ENCODE assay signal across 13 cellular contexts in the genomic region with DNA sequence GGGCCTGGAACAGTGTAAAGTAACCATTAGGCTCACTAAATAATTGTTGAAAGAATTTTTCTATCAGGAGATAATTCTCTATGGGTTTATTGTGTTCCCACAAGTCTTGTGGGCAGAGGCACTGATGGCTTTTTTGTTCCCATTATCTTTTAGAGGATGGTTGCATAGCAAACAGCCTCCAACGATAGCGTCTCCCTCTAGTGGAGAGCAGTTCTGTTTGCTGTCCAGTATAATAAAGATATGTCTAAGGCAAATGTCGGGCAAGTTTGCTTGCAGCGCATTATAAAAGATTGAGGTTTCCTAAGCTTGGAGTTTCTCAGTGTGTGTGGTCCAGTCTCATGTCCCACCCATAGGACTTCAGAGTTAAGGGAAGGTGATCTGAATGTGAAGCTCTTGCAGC. TPM values are rescaled to one million over a fixed set of nuclear protein-coding genes. Genes with fewer than 3 reads are reported as not detected.
DNase-seq lines count a peak whose midpoint lies in the region; ATAC-seq and TF ChIP-seq lines count a peak whose summit lies in the region.
"Had no signal": no experiment of that assay in that cellular context is flagged by ENCODE, and none has a peak within 500 bp of the region (broad histone marks: within the 10 kb centered on the region; RNA-seq: fewer than 3 reads in every experiment).

No MANE protein-coding gene starts in this region.

- no peak for ATAC-seq in GM23338
- ATAC-seq in HG02938 (IDR thresholded peaks at IDR 0.05; ENCODE audit: unreplicated experiment), result no peak

- H3K36me3 ChIP-seq in GM23338 (ENCODE audit: insufficient read depth) (no peaks in the 10 kb centered on the region), OCI-LY1 (ENCODE audit: insufficient read depth, low read length) (no peaks in the 10 kb centered on the region)
- no peaks in the 10 kb centered on the region for H3K36me3 ChIP-seq in CD8-positive, alpha-beta memory T cell (ENCODE audit: insufficient read depth, low read length)

- no peaks in the 10 kb centered on the region; the same call in 2 of the 3 replicates for H3K9me3 Mint-ChIP-seq in GM23338
- H3K9me3 Mint-ChIP-seq in CD8-positive, alpha-beta memory T cell, result no peaks in the 10 kb centered on the region
- H3K9me3 Mint-ChIP-seq: stimulated activated naive CD8-positive, alpha-beta T cell treated with anti-CD3 and anti-CD28 coated beads, Interleukin-15, Interleukin-2, amounts not matched to agents 100 ng/mL and 50 ng/mL, for 24 hours had no signal

- no peak overlapping the region for H3K27ac Mint-ChIP-seq in GM23338
- no peak overlapping the region for H3K27ac Mint-ChIP-seq in CD8-positive, alpha-beta memory T cell
- H3K27ac Mint-ChIP-seq: stimulated activated naive CD8-positive, alpha-beta T cell treated with anti-CD3 and anti-CD28 coated beads, Interleukin-15, Interleukin-2, amounts not matched to agents 100 ng/mL and 50 ng/mL, for 24 hours had no signal

- H3K4me1 Mint-ChIP-seq in GM23338, result peaks cover 9% of the 10 kb centered on the region; the same call in 2 of the 3 replicates
- H3K4me1 Mint-ChIP-seq in CD8-positive, alpha-beta memory T cell, result peaks cover 0 to 3% (median 3%) of the 10 kb centered on the region in 3 donors

- no peaks in the 10 kb centered on the region for H3K79me2 ChIP-seq in GM23338 (replicated peaks; ENCODE audit: insufficient read depth)
- H3K79me2 ChIP-seq in OCI-LY1 (ENCODE audit: insufficient read depth, low read length), result no peaks in the 10 kb centered on the region

- H3K9me3 ChIP-seq in OCI-LY1 (ENCODE audit: low read length), result no peaks in the 10 kb centered on the region
- no peaks in the 10 kb centered on the region for H3K9me3 ChIP-seq in CD8-positive, alpha-beta memory T cell (ENCODE audit: low read length)

- H3F3A ChIP-seq in GM23338 (replicated peaks; ENCODE audit: low read depth) (no peaks in the 10 kb centered on the region), OCI-LY1 (ENCODE audit: insufficient read depth, low read length) (no peaks in the 10 kb centered on the region)

- H2AFZ ChIP-seq in GM23338, result no peak overlapping the region
- H2AFZ ChIP-seq in OCI-LY1 (ENCODE audit: low read length), result no peak overlapping the region

- H3K36me3 Mint-ChIP-seq in GM23338 (ENCODE audit: low read depth), result no peaks in the 10 kb centered on the region; the same call in 2 of the 3 replicates
- H3K36me3 Mint-ChIP-seq in CD8-positive, alpha-beta memory T cell, result no peaks in the 10 kb centered on the region

- peaks cover 38% of the 10 kb centered on the region for H3K27me3 Mint-ChIP-seq in GM23338 (ENCODE audit: insufficient read depth, low read depth, poor library complexity)
- H3K27me3 Mint-ChIP-seq in CD8-positive, alpha-beta memory T cell, result peaks cover 20 to 27% of the 10 kb centered on the region in 2 donors

- no peak overlapping the region for H3K4me3 Mint-ChIP-seq in GM23338
- no peak overlapping the region for H3K4me3 Mint-ChIP-seq in CD8-positive, alpha-beta memory T cell
- H3K4me3 Mint-ChIP-seq: stimulated activated naive CD8-positive, alpha-beta T cell treated with anti-CD3 and anti-CD28 coated beads, Interleukin-15, Interleukin-2, amounts not matched to agents 100 ng/mL and 50 ng/mL, for 24 hours had no signal

- H3K27ac ChIP-seq in GM23338 (ENCODE audit: low read depth) (no peak overlapping the region), OCI-LY1 (ENCODE audit: low read depth, low read length, poor library complexity, severe bottlenecking) (no peak overlapping the region)
- no peak overlapping the region for H3K27ac ChIP-seq in CD8-positive, alpha-beta memory T cell (ENCODE audit: low read depth, low read length)

- no peaks in the 10 kb centered on the region for H3K9me2 ChIP-seq in GM23338 (ENCODE audit: insufficient read depth)
- no peaks in the 10 kb centered on the region for H3K9me2 ChIP-seq in OCI-LY1 (ENCODE audit: low read depth, low read length)

- CTCF ChIA-PET in CD8-positive, alpha-beta memory T cell (lab: Charles Lee), result no interaction called here

- H4K20me1 ChIP-seq in GM23338 (replicated peaks; ENCODE audit: insufficient read depth), result peaks cover 13% of the 10 kb centered on the region; the same call in 1 of the 2 replicates
- H4K20me1 ChIP-seq in OCI-LY1 (ENCODE audit: insufficient read depth, low read length), result no peaks in the 10 kb centered on the region

- H3K4me1 ChIP-seq in GM23338 (ENCODE audit: insufficient read depth) (peaks cover 8% of the 10 kb centered on the region; the same call in 1 of the 2 replicates), OCI-LY1 (ENCODE audit: insufficient read depth, low read length, severe bottlenecking) (no peaks in the 10 kb centered on the region)
- H3K4me1 ChIP-seq in CD8-positive, alpha-beta memory T cell (ENCODE audit: insufficient read depth, low read length), result no peaks in the 10 kb centered on the region

- H3K4me3 ChIP-seq in GM23338 (no peak overlapping the region), OCI-LY1 (ENCODE audit: low read depth, low read length, poor library complexity, severe bottlenecking) (no peak overlapping the region), fibroblast of mammary gland (ENCODE audit: control insufficient read depth, low read depth, low read length) (no peak overlapping the region)
- no peak overlapping the region for H3K4me3 ChIP-seq in CD8-positive, alpha-beta memory T cell (ENCODE audit: low read length)

- H3K27me3 ChIP-seq in GM23338 (ENCODE audit: insufficient read depth), result peaks cover 97% of the 10 kb centered on the region
- no peaks in the 10 kb centered on the region for H3K27me3 ChIP-seq in OCI-LY1 (ENCODE audit: insufficient read depth, low read length)
- H3K27me3 ChIP-seq in CD8-positive, alpha-beta memory T cell (ENCODE audit: insufficient read depth, low read length, poor library complexity, severe bottlenecking), result peaks cover 28% of the 10 kb centered on the region

- no peak overlapping the region for H3K9ac ChIP-seq in OCI-LY1 (ENCODE audit: low read length)

- DNase-seq in COLO668 (lab: John Stamatoyannopoulos, UW; ENCODE audit: unreplicated experiment) (peak; percentile 42), GM23338 (ENCODE audit: low spot score) (peak; percentile 56), fibroblast of mammary gland (ENCODE audit: low read depth) (peak; percentile 10), NCI-H774 (lab: John Stamatoyannopoulos, UW) (no peak), anterior cingulate cortex (lab: John Stamatoyannopoulos, UW) (no peak)
- DNase-seq in CD8-positive, alpha-beta memory T cell, result no peak
- DNase-seq: activated naive CD4-positive, alpha-beta T cell; stimulated activated CD4-positive, alpha-beta T cell treated with anti-CD3 and anti-CD28 coated beads, Interleukin-12 subunit alpha, Interleukin-12 subunit beta, amount 100 ng/mL, for 4 hours had no signal

- POLR2A ChIA-PET in CD8-positive, alpha-beta memory T cell (lab: Charles Lee), result no interaction called here

- no peak overlapping the region for H3K4me2 ChIP-seq in GM23338
- no peak overlapping the region for H3K4me2 ChIP-seq in OCI-LY1 (ENCODE audit: low read length)

- peak; percentile 65 to 72 for TF ChIP-seq CTCF in GM23338 (conservative IDR thresholded peaks at IDR 0.05; ENCODE audit: low read depth in 2 of 2)
- peak; percentile 53; the same call in 1 of the 2 replicates for TF ChIP-seq CTCF in OCI-LY1 (IDR thresholded peaks at IDR 0.05; ENCODE audit: low read length)
- TF ChIP-seq CTCF in fibroblast of mammary gland (conservative IDR thresholded peaks at IDR 0.05; ENCODE audit: control insufficient read depth, insufficient read depth, low read depth, low read length), result peak; percentile 37

TF ChIP-seq in GM23338, 12 proteins besides CTCF, POLR2A, EP300 and RAD21:
- TF ChIP-seq POLR2AphosphoS5 (IDR thresholded peaks at IDR 0.05; ENCODE audit: low read depth), result no peak
- TF ChIP-seq, protein P1, sequence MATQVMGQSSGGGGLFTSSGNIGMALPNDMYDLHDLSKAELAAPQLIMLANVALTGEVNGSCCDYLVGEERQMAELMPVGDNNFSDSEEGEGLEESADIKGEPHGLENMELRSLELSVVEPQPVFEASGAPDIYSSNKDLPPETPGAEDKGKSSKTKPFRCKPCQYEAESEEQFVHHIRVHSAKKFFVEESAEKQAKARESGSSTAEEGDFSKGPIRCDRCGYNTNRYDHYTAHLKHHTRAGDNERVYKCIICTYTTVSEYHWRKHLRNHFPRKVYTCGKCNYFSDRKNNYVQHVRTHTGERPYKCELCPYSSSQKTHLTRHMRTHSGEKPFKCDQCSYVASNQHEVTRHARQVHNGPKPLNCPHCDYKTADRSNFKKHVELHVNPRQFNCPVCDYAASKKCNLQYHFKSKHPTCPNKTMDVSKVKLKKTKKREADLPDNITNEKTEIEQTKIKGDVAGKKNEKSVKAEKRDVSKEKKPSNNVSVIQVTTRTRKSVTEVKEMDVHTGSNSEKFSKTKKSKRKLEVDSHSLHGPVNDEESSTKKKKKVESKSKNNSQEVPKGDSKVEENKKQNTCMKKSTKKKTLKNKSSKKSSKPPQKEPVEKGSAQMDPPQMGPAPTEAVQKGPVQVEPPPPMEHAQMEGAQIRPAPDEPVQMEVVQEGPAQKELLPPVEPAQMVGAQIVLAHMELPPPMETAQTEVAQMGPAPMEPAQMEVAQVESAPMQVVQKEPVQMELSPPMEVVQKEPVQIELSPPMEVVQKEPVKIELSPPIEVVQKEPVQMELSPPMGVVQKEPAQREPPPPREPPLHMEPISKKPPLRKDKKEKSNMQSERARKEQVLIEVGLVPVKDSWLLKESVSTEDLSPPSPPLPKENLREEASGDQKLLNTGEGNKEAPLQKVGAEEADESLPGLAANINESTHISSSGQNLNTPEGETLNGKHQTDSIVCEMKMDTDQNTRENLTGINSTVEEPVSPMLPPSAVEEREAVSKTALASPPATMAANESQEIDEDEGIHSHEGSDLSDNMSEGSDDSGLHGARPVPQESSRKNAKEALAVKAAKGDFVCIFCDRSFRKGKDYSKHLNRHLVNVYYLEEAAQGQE (IDR thresholded peaks at IDR 0.05; ENCODE audit: unreplicated experiment), result no peak

RNA-seq across cellular contexts. Expression of a gene that starts 1.3 kb away (rescaled TPM):
- 0.17 and 0.27 TPM in 2 replicates for total RNA-seq in GM23338 (2014; rRNA removed; shearing (Covaris generic))
- 0.03 and 0.16 TPM in 2 replicates for polyA plus RNA-seq in GM23338 (2016; fragmentation: Nextera tagmentation; extraction: Ambion mirVana)
- total RNA-seq in CD8-positive, alpha-beta memory T cell, result under 1 TPM; 0.07 TPM
- polyA plus RNA-seq in CD8-positive, alpha-beta memory T cell, result not detected
- total RNA-seq: endothelial cell of umbilical vein, NCI-H460 had no signal

RNA-seq across cellular contexts. Expression of a gene that starts 36.7 kb away (rescaled TPM):
- not detected in 2 replicates for total RNA-seq in GM23338 (2014; rRNA removed; shearing (Covaris generic))
- not detected in 2 replicates for polyA plus RNA-seq in GM23338 (2016; fragmentation: Nextera tagmentation; extraction: Ambion mirVana)
- total RNA-seq in CD8-positive, alpha-beta memory T cell, result not detected
- polyA plus RNA-seq in CD8-positive, alpha-beta memory T cell, result not detected
- total RNA-seq: endothelial cell of umbilical vein, NCI-H460 had no signal
- polyA plus RNA-seq: endothelial cell of umbilical vein had no signal

Comparison
In these comparisons a context has a peak if more than half of its experiments do, and no peak if none do; other contexts are left out.
1. DNase-seq: peak in COLO668 (single experiment), GM23338 (single experiment) and fibroblast of mammary gland (single experiment); none in NCI-H774 (single experiment), CD8-positive, alpha-beta memory T cell (0 of 5) and anterior cingulate cortex (0 of 58).
2. Peak in every context shown above with its lines, with median percentiles within 50 percentile points of each other: CTCF ChIP-seq.